Comparison of ENCODE assay signal across 18 cellular contexts in the genomic region with DNA sequence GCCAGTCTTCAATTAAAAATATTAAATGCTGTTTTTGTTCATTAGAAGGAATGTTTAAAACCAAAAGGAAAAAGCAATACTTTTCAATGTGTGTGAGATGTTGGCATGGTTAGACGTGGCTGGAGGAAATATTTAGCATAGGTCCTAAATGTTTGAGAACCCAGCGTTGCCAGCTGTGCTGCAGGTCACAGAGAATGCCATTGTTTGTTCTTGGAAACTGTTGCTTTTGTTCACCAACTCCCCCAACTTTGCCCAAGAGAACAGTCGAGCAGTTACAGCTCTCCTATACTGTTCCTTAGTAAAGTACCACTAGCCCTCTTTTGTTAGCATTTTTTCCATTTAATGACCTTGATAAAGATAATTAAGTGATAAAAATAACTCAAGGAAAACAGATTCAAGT. TPM values are rescaled to one million over a fixed set of nuclear protein-coding genes. Genes with fewer than 3 reads are reported as not detected.
"Had no signal": no experiment of that assay in that cellular context is flagged by ENCODE, and none has a peak within 500 bp of the region (broad histone marks: within the 10 kb centered on the region; RNA-seq: fewer than 3 reads in every experiment).

No MANE protein-coding gene starts in this region.

- DNase-seq: activated CD4-positive, alpha-beta T cell treated with anti-CD3 and anti-CD28 coated beads for 1 hour; activated CD8-positive, alpha-beta memory T cell treated with anti-CD3 and anti-CD28 coated beads for 24 hours; activated gamma-delta T cell; activated T-cell treated with anti-CD3 and anti-CD28 coated beads, Interleukin-2, amount 50 U/mL, for 72 hours; endodermal cell; foreskin keratinocyte; heart left ventricle; immature natural killer cell; kidney glomerular epithelial cell; natural killer cell; sigmoid colon; spleen; stimulated activated CD4-positive, alpha-beta T cell treated with anti-CD3 and anti-CD28 coated beads, Interleukin-4, amount 100 ng/mL, for 4 hours; tibial artery had no signal

- ATAC-seq: activated T-cell treated with anti-CD3 and anti-CD28 coated beads, Interleukin-2, amount 50 U/mL, for 72 hours; foreskin keratinocyte; heart left ventricle; natural killer cell; stimulated activated memory B cell treated with anti-CD40 and anti-IgM and Interleukin-4, amounts not matched to agents 10 μg/mL and 1 μg/mL and 100 μg/mL, for 72 hours had no signal

- H3K4me3 ChIP-seq: heart left ventricle, sigmoid colon, spleen, tibial artery, vagina had no signal

- H3K27me3 ChIP-seq: foreskin keratinocyte, heart left ventricle, sigmoid colon, spleen, tibial artery, vagina had no signal

- H3K27ac ChIP-seq: foreskin keratinocyte, heart left ventricle, parathyroid adenoma, sigmoid colon, spleen, tibial artery, vagina, VCaP had no signal

RNA-seq across cellular contexts. Expression of gene ELMO1, which starts 44.5 kb away (rescaled TPM):
- total RNA-seq: foreskin keratinocyte had no signal
